1 cellular context compared by ENCODE assay signal in genomic region chr9:106704056-106704625, GRCh38.
TF ChIP-seq lines count a peak whose summit lies in the region.

No MANE protein-coding gene starts in this region.

TF ChIP-seq in GM23338, 12 proteins besides CTCF, POLR2A, EP300 and RAD21 (continued from another document):
- TF ChIP-seq ZNF462 (CRISPR knock-in tag; IDR thresholded peaks at IDR 0.05): no peak
- TF ChIP-seq STAT1 (IDR thresholded peaks at IDR 0.05; ENCODE audit: unreplicated experiment): no peak
- no peak for TF ChIP-seq NANOG (IDR thresholded peaks at IDR 0.05; ENCODE audit: borderline replicate concordance)
- no peak for TF ChIP-seq POLR2AphosphoS5 (IDR thresholded peaks at IDR 0.05; ENCODE audit: low read depth)
- no peak for TF ChIP-seq ZNF331 (CRISPR knock-in tag; IDR thresholded peaks at IDR 0.05; ENCODE audit: low read depth)
- TF ChIP-seq ETS1 (IDR thresholded peaks at IDR 0.05): no peak
- TF ChIP-seq REST (IDR thresholded peaks at IDR 0.05; ENCODE audit: unreplicated experiment): no peak
- no peak for TF ChIP-seq JUNB (IDR thresholded peaks at IDR 0.05; ENCODE audit: unreplicated experiment)
- TF ChIP-seq EZH2 (IDR thresholded peaks at IDR 0.05; ENCODE audit: low read depth, unreplicated experiment): no peak
- TF ChIP-seq CREB1 (CRISPR knock-in tag; IDR thresholded peaks at IDR 0.05; ENCODE audit: low read depth): no peak
- no peak for TF ChIP-seq ZNF114 (CRISPR knock-in tag; IDR thresholded peaks at IDR 0.05)
